ENCODE assay signal across 9 cellular contexts in genomic region chr10:50511512-50512213, GRCh38.
DNase-seq lines count a peak whose midpoint lies in the region; ATAC-seq and TF ChIP-seq lines count a peak whose summit lies in the region.
"Had no signal": no experiment of that assay in that cellular context is flagged by ENCODE, and none has a peak within 500 bp of the region (broad histone marks: within the 10 kb centered on the region; RNA-seq: fewer than 3 reads in every experiment).

No MANE protein-coding gene starts in this region.

- peak; percentile 18 for DNase-seq in HCEC 1CT
- no peak for DNase-seq in Peyer's patch
- peak; percentile 42 to 60 for DNase-seq in foreskin keratinocyte
- no peak for DNase-seq in testis
- DNase-seq in Right ventricle myocardium superior, result no peak
- DNase-seq in DMS79 (lab: John Stamatoyannopoulos, UW), result no peak
- DNase-seq in NCI-H345 treated with DMSO at 0.1 percent for 48 hours (lab: John Stamatoyannopoulos, UW; ENCODE audit: unreplicated experiment), result no peak

- H3K27ac ChIP-seq in Peyer's patch (peak overlapping the region in 3 of 4 donors; percentile 5 to 44 (median 14)), foreskin keratinocyte (peak overlapping the region; percentile 16), testis (no peak overlapping the region)
- H3K27ac ChIP-seq: HL-60 had no signal

- peaks cover 0 to 17% (median 8%) of the 10 kb centered on the region in 4 donors for H3K4me1 ChIP-seq in Peyer's patch
- peaks cover 18% of the 10 kb centered on the region for H3K4me1 ChIP-seq in foreskin keratinocyte
- H3K4me1 ChIP-seq in testis, result peaks cover 32% of the 10 kb centered on the region

- H3K36me3 ChIP-seq in Peyer's patch (no peaks in the 10 kb centered on the region), testis (ENCODE audit: low read depth, missing control alignments) (no peaks in the 10 kb centered on the region)

- TF ChIP-seq CTCF in Peyer's patch (IDR thresholded peaks at IDR 0.05), result no peak
- no peak for TF ChIP-seq CTCF in foreskin keratinocyte (conservative IDR thresholded peaks at IDR 0.05)
- no peak for TF ChIP-seq CTCF in testis (IDR thresholded peaks at IDR 0.05)

- ATAC-seq in GM18502 (IDR thresholded peaks at IDR 0.05; ENCODE audit: poor library complexity, unreplicated experiment) (peak; percentile 36), foreskin keratinocyte (peak; percentile 81), Right ventricle myocardium superior (ENCODE audit: poor library complexity) (no peak)

- H3K9me3 ChIP-seq in Peyer's patch, result no peaks in the 10 kb centered on the region
- H3K9me3 ChIP-seq in testis, result no peaks in the 10 kb centered on the region

- TF ChIP-seq POLR2A in Peyer's patch (IDR thresholded peaks at IDR 0.05), result no peak
- TF ChIP-seq POLR2A in testis (IDR thresholded peaks at IDR 0.05), result no peak

- no peaks in the 10 kb centered on the region for H3K27me3 ChIP-seq in Peyer's patch
- H3K27me3 ChIP-seq in foreskin keratinocyte, result no peaks in the 10 kb centered on the region
- no peaks in the 10 kb centered on the region for H3K27me3 ChIP-seq in testis

- H3K4me3 ChIP-seq in Peyer's patch (no peak overlapping the region), testis (no peak overlapping the region)

- WGBS in testis, 2 donors, result 67 to 80% methylated on average over 5 of the region's 5 CpGs

- intact Hi-C loops in testis (cut with DNase I; ENCODE audit: low total_unique reads) (no loop called here), Right ventricle myocardium superior (cut with DNase I) (no loop called here)

Comparison
In these comparisons a context has a peak if more than half of its experiments do, and no peak if none do; other contexts are left out.
1. DNase-seq: peak in HCEC 1CT (single experiment) and foreskin keratinocyte (2 of 2); none in Peyer's patch (0 of 3), testis (single experiment), Right ventricle myocardium superior (single experiment), DMS79 (single experiment) and NCI-H345 treated with DMSO at 0.1 percent for 48 hours (single experiment).
2. H3K27ac ChIP-seq: peak in Peyer's patch (3 of 4) and foreskin keratinocyte (single experiment); none in testis (0 of 2).